7 cellular contexts compared by ENCODE assay signal in the genomic region with DNA sequence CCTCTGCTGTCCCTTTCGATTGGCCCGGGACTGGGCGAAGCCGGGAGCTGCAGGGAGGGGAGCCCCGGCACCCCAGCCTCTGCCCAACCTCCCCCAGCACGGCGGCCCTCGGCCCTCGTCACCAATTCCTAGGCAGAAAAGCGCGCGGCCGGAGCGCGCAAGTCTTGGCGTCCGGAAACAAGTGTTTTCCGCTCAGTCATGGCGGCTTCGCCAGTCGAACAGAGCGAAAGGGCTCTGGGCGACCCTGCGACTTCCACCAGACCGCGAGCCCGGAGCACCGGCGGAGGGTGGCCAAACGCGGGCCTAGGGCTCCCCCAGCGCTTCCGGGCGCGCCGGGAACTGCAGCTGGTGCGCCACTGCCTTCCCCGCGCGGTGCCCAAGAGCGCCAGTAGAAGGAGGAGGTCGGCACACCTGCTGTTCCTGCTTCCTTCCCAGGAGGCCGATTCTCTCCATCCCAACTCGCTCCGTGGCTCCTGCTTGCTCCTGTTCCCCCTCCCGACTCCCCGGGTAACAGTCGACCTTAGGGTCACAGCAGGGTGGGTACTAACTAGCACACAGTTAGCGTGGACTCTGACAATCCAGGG.
A peak's percentile ranks its signal among the peaks of the same experiment; 100 is the strongest.
DNase-seq lines count a peak whose midpoint lies in the region; ATAC-seq and TF ChIP-seq lines count a peak whose summit lies in the region.

No MANE protein-coding gene starts in this region.

- H3K27me3 Mint-ChIP-seq in activated T-helper 1 cell treated with anti-CD3 and anti-CD28 coated beads, Interleukin-12 subunit alpha, Interleukin-12 subunit beta, Interleukin-2, Interleukin-4 antibody, amounts not matched to agents 30 ng/mL and 10 ng/mL and 1 ng/mL, durations not matched to agents 14 hours and 24 hours and 36 hours (ENCODE audit: insufficient read depth): peaks cover 32% of the 10 kb centered on the region

- H3K4me1 ChIP-seq in HAP-1 (no peaks in the 10 kb centered on the region; the same call in 1 of the 2 replicates), heart right ventricle (peaks cover 0 to 29% (median 18%) of the 10 kb centered on the region in 9 donors), parathyroid adenoma (no peaks in the 10 kb centered on the region)

- peaks cover 4% of the 10 kb centered on the region for H3K4me1 Mint-ChIP-seq in activated T-helper 1 cell treated with anti-CD3 and anti-CD28 coated beads, Interleukin-12 subunit alpha, Interleukin-12 subunit beta, Interleukin-2, Interleukin-4 antibody, amounts not matched to agents 30 ng/mL and 10 ng/mL and 1 ng/mL, durations not matched to agents 14 hours and 24 hours and 36 hours (ENCODE audit: low read depth)

- intact Hi-C loops in activated T-helper 1 cell treated with anti-CD3 and anti-CD28 coated beads, Interleukin-12 subunit alpha, Interleukin-12 subunit beta, Interleukin-2, Interleukin-4 antibody, amounts not matched to agents 30 ng/mL and 10 ng/mL and 1 ng/mL, durations not matched to agents 14 hours and 24 hours and 36 hours (cut with micrococcal nuclease): no loop called here
- intact Hi-C loops in heart right ventricle (cut with DNase I): no loop called here

- TF ChIP-seq CTCF in heart right ventricle (IDR thresholded peaks at IDR 0.05) (peak; percentile 39 to 73 (median 65)), parathyroid adenoma (IDR thresholded peaks at IDR 0.05) (peak; percentile 43)

- ATAC-seq in GM18511 (IDR thresholded peaks at IDR 0.05; ENCODE audit: unreplicated experiment) (peak; percentile 57), heart right ventricle (peak; percentile 76 to 96 (median 88))

- H2AFZ ChIP-seq in parathyroid adenoma: peak overlapping the region; percentile 71

- H3K9me3 ChIP-seq in HAP-1 (no peaks in the 10 kb centered on the region), heart right ventricle (no peaks in the 10 kb centered on the region), parathyroid adenoma (ENCODE audit: control insufficient read depth, low read length) (no peaks in the 10 kb centered on the region)

- peak overlapping the region; percentile 38 for H3K4me3 ChIP-seq in HAP-1
- H3K4me3 ChIP-seq in heart right ventricle: peak overlapping the region; percentile 18 to 66 (median 59)
- H3K4me3 ChIP-seq in parathyroid adenoma (ENCODE audit: low read depth, low read length): peak overlapping the region; percentile 65

- no peak overlapping the region for H3K9ac ChIP-seq in parathyroid adenoma

- H3K9me3 Mint-ChIP-seq in activated T-helper 1 cell treated with anti-CD3 and anti-CD28 coated beads, Interleukin-12 subunit alpha, Interleukin-12 subunit beta, Interleukin-2, Interleukin-4 antibody, amounts not matched to agents 30 ng/mL and 10 ng/mL and 1 ng/mL, durations not matched to agents 14 hours and 24 hours and 36 hours: no peaks in the 10 kb centered on the region

- H3K4me3 Mint-ChIP-seq in activated T-helper 1 cell treated with anti-CD3 and anti-CD28 coated beads, Interleukin-12 subunit alpha, Interleukin-12 subunit beta, Interleukin-2, Interleukin-4 antibody, amounts not matched to agents 30 ng/mL and 10 ng/mL and 1 ng/mL, durations not matched to agents 14 hours and 24 hours and 36 hours: peak overlapping the region; percentile 56

- H3K36me3 ChIP-seq in HAP-1 (replicated peaks) (no peaks in the 10 kb centered on the region), heart right ventricle (no peaks in the 10 kb centered on the region), parathyroid adenoma (ENCODE audit: control insufficient read depth, insufficient read depth, low read length) (no peaks in the 10 kb centered on the region)

- H3K4me2 ChIP-seq in parathyroid adenoma (ENCODE audit: low read length): peak overlapping the region; percentile 69

- no peak overlapping the region for H3K27ac ChIP-seq in heart right ventricle
- H3K27ac ChIP-seq in parathyroid adenoma: no peak overlapping the region

- no peaks in the 10 kb centered on the region for H3K79me2 ChIP-seq in parathyroid adenoma

- H3K27me3 ChIP-seq in HAP-1 (ENCODE audit: low read depth): no peaks in the 10 kb centered on the region
- peaks cover 0 to 31% (median 25%) of the 10 kb centered on the region in 7 donors for H3K27me3 ChIP-seq in heart right ventricle
- no peaks in the 10 kb centered on the region for H3K27me3 ChIP-seq in parathyroid adenoma (ENCODE audit: control insufficient read depth, insufficient read depth, low read length)

- DNase-seq in HAP-1 (ENCODE audit: low spot score in 2 of 2) (peak; percentile 70 to 83), NCI-H1092 (lab: John Stamatoyannopoulos, UW) (peak; percentile 9), heart right ventricle (peak; percentile 32 to 47), AML-193 (lab: John Stamatoyannopoulos, UW) (no peak)
- peak; percentile 16 for DNase-seq in activated T-helper 1 cell treated with anti-CD3 and anti-CD28 coated beads, Interleukin-12 subunit alpha, Interleukin-12 subunit beta, Interleukin-2, Interleukin-4 antibody, amounts not matched to agents 30 ng/mL and 10 ng/mL and 1 ng/mL, durations not matched to agents 14 hours and 24 hours and 36 hours (ENCODE audit: low spot score)

- no peak overlapping the region for H3K27ac Mint-ChIP-seq in activated T-helper 1 cell treated with anti-CD3 and anti-CD28 coated beads, Interleukin-12 subunit alpha, Interleukin-12 subunit beta, Interleukin-2, Interleukin-4 antibody, amounts not matched to agents 30 ng/mL and 10 ng/mL and 1 ng/mL, durations not matched to agents 14 hours and 24 hours and 36 hours

- peaks cover 2% of the 10 kb centered on the region for H3K36me3 Mint-ChIP-seq in activated T-helper 1 cell treated with anti-CD3 and anti-CD28 coated beads, Interleukin-12 subunit alpha, Interleukin-12 subunit beta, Interleukin-2, Interleukin-4 antibody, amounts not matched to agents 30 ng/mL and 10 ng/mL and 1 ng/mL, durations not matched to agents 14 hours and 24 hours and 36 hours (ENCODE audit: low read depth)

- WGBS in heart right ventricle, 2 donors: 1% methylated on average over 47 to 49 of the region's 49 CpGs

- in situ Hi-C loops in HAP-1 (cut with MboI; ENCODE audit: low sequenced_read_pairs): no loop called here

Comparison
In these comparisons a context has a peak if more than half of its experiments do, and no peak if none do; other contexts are left out.
1. DNase-seq: peak in HAP-1 (2 of 2), NCI-H1092 (single experiment), activated T-helper 1 cell treated with anti-CD3 and anti-CD28 coated beads, Interleukin-12 subunit alpha, Interleukin-12 subunit beta, Interleukin-2, Interleukin-4 antibody, amounts not matched to agents 30 ng/mL and 10 ng/mL and 1 ng/mL, durations not matched to agents 14 hours and 24 hours and 36 hours (single experiment) and heart right ventricle (2 of 2); none in AML-193 (0 of 2).
2. Peak in every context shown above with its lines, with median percentiles within 50 percentile points of each other: H3K4me3 ChIP-seq.